In genomic region chr1:159781992-159782391, GRCh38 we compare ENCODE assay signal across 1 cellular context.
TF ChIP-seq lines count a peak whose summit lies in the region.

No MANE protein-coding gene starts in this region.

TF ChIP-seq in K562, 482 proteins besides CTCF, POLR2A, EP300 and RAD21:
- TF ChIP-seq KDM5B (IDR thresholded peaks at IDR 0.05; ENCODE audit: insufficient replicate concordance, low read depth, low read length), result no peak
- no peak for TF ChIP-seq POLR3G (IDR thresholded peaks at IDR 0.05; ENCODE audit: extremely low read depth, insufficient read length, insufficient replicate concordance)
- no peak for TF ChIP-seq MYC (IDR thresholded peaks at IDR 0.05; ENCODE audit: low read depth, low read length)
- TF ChIP-seq MYC (CRISPR knock-in tag; IDR thresholded peaks at IDR 0.05; ENCODE audit: borderline replicate concordance, low read depth), result no peak
- TF ChIP-seq MNT (conservative IDR thresholded peaks at IDR 0.05), result no peak
- TF ChIP-seq ARID2 (IDR thresholded peaks at IDR 0.05), result no peak
- TF ChIP-seq TCF3 (CRISPR knock-in tag; IDR thresholded peaks at IDR 0.05), result no peak
- TF ChIP-seq MAFG (tag; conservative IDR thresholded peaks at IDR 0.05), result no peak
- no peak for TF ChIP-seq ZHX1 (conservative IDR thresholded peaks at IDR 0.05; ENCODE audit: low read length)
- TF ChIP-seq ZBTB17 (CRISPR knock-in tag; IDR thresholded peaks at IDR 0.05), result no peak
- no peak for TF ChIP-seq NR3C1 (CRISPR knock-in tag; IDR thresholded peaks at IDR 0.05)
- TF ChIP-seq THAP7 (CRISPR knock-in tag; IDR thresholded peaks at IDR 0.05), result no peak
- no peak for TF ChIP-seq ZBTB2 (IDR thresholded peaks at IDR 0.05)
